In the genomic region with DNA sequence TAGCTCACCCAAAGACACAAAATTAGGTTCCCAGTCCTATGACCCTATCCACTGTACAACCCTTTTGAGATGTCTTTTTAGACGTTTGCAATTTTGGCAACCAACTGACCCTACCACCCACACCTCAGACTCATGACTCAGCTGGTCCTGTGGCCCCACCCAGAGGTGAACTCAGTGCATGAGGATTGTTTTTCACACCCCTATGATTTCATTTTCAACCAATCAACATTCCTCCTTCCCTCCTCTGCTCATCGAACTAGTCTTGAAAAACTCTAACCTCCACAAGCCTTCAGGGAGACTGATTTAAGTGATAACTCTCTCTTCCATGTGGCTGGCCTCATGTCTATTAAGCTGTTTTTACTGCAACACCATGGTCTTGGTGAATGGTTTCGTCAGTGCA, we compare ENCODE assay signal across 1 cellular context.
A peak's percentile ranks its signal among the peaks of the same experiment; 100 is the strongest.
TF ChIP-seq lines count a peak whose summit lies in the region.

No MANE protein-coding gene starts in this region.

TF ChIP-seq in HEK293, 187 proteins besides CTCF, POLR2A, EP300 and RAD21 (continued from another document):
- TF ChIP-seq, protein P1, sequence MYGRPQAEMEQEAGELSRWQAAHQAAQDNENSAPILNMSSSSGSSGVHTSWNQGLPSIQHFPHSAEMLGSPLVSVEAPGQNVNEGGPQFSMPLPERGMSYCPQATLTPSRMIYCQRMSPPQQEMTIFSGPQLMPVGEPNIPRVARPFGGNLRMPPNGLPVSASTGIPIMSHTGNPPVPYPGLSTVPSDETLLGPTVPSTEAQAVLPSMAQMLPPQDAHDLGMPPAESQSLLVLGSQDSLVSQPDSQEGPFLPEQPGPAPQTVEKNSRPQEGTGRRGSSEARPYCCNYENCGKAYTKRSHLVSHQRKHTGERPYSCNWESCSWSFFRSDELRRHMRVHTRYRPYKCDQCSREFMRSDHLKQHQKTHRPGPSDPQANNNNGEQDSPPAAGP (tag by site-specific recombination; IDR thresholded peaks at IDR 0.05), result peak; percentile 90
- TF ChIP-seq ZNF629 (tag by site-specific recombination; IDR thresholded peaks at IDR 0.05) (peak; percentile 56; the same call in 1 of the 2 replicates), ZNF692 (tag by site-specific recombination; IDR thresholded peaks at IDR 0.05) (peak; percentile 81), ZNF654 (tag by site-specific recombination; IDR thresholded peaks at IDR 0.05; ENCODE audit: low read depth) (peak; percentile 53), EGR2 (tag by site-specific recombination; IDR thresholded peaks at IDR 0.05; ENCODE audit: low read depth) (peak; percentile 78), KLF1 (tag by site-specific recombination; IDR thresholded peaks at IDR 0.05) (peak; percentile 77), ZFHX2 (tag by site-specific recombination; conservative IDR thresholded peaks at IDR 0.05) (peak; percentile 79)
- TF ChIP-seq, protein P2, sequence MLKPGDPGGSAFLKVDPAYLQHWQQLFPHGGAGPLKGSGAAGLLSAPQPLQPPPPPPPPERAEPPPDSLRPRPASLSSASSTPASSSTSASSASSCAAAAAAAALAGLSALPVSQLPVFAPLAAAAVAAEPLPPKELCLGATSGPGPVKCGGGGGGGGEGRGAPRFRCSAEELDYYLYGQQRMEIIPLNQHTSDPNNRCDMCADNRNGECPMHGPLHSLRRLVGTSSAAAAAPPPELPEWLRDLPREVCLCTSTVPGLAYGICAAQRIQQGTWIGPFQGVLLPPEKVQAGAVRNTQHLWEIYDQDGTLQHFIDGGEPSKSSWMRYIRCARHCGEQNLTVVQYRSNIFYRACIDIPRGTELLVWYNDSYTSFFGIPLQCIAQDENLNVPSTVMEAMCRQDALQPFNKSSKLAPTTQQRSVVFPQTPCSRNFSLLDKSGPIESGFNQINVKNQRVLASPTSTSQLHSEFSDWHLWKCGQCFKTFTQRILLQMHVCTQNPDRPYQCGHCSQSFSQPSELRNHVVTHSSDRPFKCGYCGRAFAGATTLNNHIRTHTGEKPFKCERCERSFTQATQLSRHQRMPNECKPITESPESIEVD (tag by site-specific recombination; IDR thresholded peaks at IDR 0.05), result peak; percentile 54
